In the genomic region with DNA sequence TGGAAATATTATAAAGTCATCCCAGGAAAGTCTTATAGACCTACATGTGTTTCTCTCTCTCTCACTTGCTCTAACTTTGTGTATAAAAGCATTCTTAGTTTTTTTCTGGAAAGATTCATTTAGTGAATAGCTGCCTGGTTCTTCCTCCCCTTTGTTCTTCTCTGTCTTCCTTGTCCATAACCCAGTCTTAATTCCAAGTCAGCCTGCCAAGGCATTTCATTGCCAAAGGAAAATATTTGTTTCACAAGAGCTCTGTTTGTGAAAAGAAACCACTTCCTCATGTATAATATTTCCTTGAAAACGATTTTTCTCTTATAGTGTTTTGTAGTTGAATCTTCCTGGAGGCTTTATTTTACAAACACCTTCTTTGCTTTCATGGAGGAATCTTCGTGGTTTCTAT, we compare ENCODE assay signal across 11 cellular contexts.
DNase-seq lines count a peak whose midpoint lies in the region; ATAC-seq and TF ChIP-seq lines count a peak whose summit lies in the region.
"Had no signal": no experiment of that assay in that cellular context is flagged by ENCODE, and none has a peak within 500 bp of the region (broad histone marks: within the 10 kb centered on the region; RNA-seq: fewer than 3 reads in every experiment).

No MANE protein-coding gene starts in this region.

- no CpG with 5 or more reads among the region's 2 CpGs for WGBS in neuronal stem cell (ENCODE audit: extremely low coverage in 2 of 2, insufficient read length in 2 of 2, insufficient replicate concordance in 1 of 2), 2 donors

- H3K79me1 ChIP-seq in neuronal stem cell (ENCODE audit: low read depth, low read length): no peaks in the 10 kb centered on the region

- H4K91ac ChIP-seq in neuronal stem cell (ENCODE audit: low read depth, low read length, poor library complexity): no peak overlapping the region

- intact Hi-C loops in Calu3 (cut with micrococcal nuclease; ENCODE audit: unreplicated experiment): no loop called here
- intact Hi-C loops in activated CD8-positive, alpha-beta T cell treated with anti-CD3 and anti-CD28 coated beads for 36 hours (cut with micrococcal nuclease): no loop called here

- no peak for TF ChIP-seq CTCF in Calu3 (IDR thresholded peaks at IDR 0.05; ENCODE audit: unreplicated experiment)
- TF ChIP-seq CTCF in activated CD8-positive, alpha-beta T cell treated with anti-CD3 and anti-CD28 coated beads for 36 hours (IDR thresholded peaks at IDR 0.05): no peak

- peaks cover 3 to 10% of the 10 kb centered on the region in 2 donors for H3K4me1 ChIP-seq in neuronal stem cell (ENCODE audit: control insufficient read depth in 2 of 2, insufficient read depth in 1 of 2, low read depth in 1 of 2, low read length in 2 of 2)

- H3K27me3 Mint-ChIP-seq in Calu3 (ENCODE audit: unreplicated experiment): no peaks in the 10 kb centered on the region
- no peaks in the 10 kb centered on the region for H3K27me3 Mint-ChIP-seq in activated CD8-positive, alpha-beta T cell treated with anti-CD3 and anti-CD28 coated beads for 36 hours
- H3K27me3 Mint-ChIP-seq: central memory CD8-positive, alpha-beta T cell had no signal

- H3K27ac ChIP-seq in neuronal stem cell (replicated peaks; ENCODE audit: low read length): no peak overlapping the region

- no peak overlapping the region for H2BK120ac ChIP-seq in neuronal stem cell (ENCODE audit: low read depth, low read length)

- H3K4ac ChIP-seq in neuronal stem cell (ENCODE audit: low read length): no peak overlapping the region

- H3K4me2 ChIP-seq in neuronal stem cell (ENCODE audit: insufficient read depth, low read length, poor library complexity, severe bottlenecking): no peak overlapping the region

- no peaks in the 10 kb centered on the region for H3K9me3 ChIP-seq in neuronal stem cell (replicated peaks in 1 of 2; ENCODE audit: control insufficient read depth in 2 of 2, insufficient read depth in 1 of 2, low read depth in 1 of 2, low read length in 2 of 2)

- H3K18ac ChIP-seq in neuronal stem cell (ENCODE audit: low read length): no peak overlapping the region

- DNase-seq in Calu3: peak; percentile 9
- peak; percentile 70 for DNase-seq in NOMO-1 treated with DMSO at 0.1 percent for 48 hours (lab: John Stamatoyannopoulos, UW; ENCODE audit: unreplicated experiment)
- DNase-seq in epidermal melanocyte (ENCODE audit: insufficient read length, low spot score): peak; percentile 43
- DNase-seq in neuronal stem cell (ENCODE audit: low spot score): no peak
- no peak for DNase-seq in activated T-cell treated with anti-CD3 and anti-CD28 coated beads for 4 hours
- DNase-seq in activated CD8-positive, alpha-beta T cell treated with anti-CD3 and anti-CD28 coated beads for 36 hours: no peak
- DNase-seq in iPS-NIHi11 (ENCODE audit: low spot score): no peak
- DNase-seq: NCI-H1105 treated with DMSO at 0.1 percent for 48 hours; stimulated activated CD4-positive, alpha-beta T cell treated with anti-CD3 and anti-CD28 coated beads, Interleukin-12 subunit alpha, Interleukin-12 subunit beta, amount 100 ng/mL, for 4 hours had no signal

- H3K27me3 ChIP-seq in neuronal stem cell (ENCODE audit: control insufficient read depth in 3 of 3, insufficient read depth in 3 of 3, low read depth in 1 of 3, low read length in 3 of 3): no peaks in the 10 kb centered on the region

- CTCF ChIA-PET in Calu3 (lab: Charles Lee): no interaction called here
- CTCF ChIA-PET in activated CD8-positive, alpha-beta T cell treated with anti-CD3 and anti-CD28 coated beads for 36 hours (lab: Charles Lee): no interaction called here

- H3K14ac ChIP-seq in neuronal stem cell (ENCODE audit: low read length): no peak overlapping the region

- H3K36me3 ChIP-seq in neuronal stem cell (replicated peaks in 1 of 2; ENCODE audit: control insufficient read depth in 2 of 2, insufficient read depth in 2 of 2, low read length in 2 of 2): no peaks in the 10 kb centered on the region

- H3K4me1 Mint-ChIP-seq in Calu3 (ENCODE audit: low read depth, unreplicated experiment): peaks cover 27% of the 10 kb centered on the region
- no peaks in the 10 kb centered on the region for H3K4me1 Mint-ChIP-seq in activated CD8-positive, alpha-beta T cell treated with anti-CD3 and anti-CD28 coated beads for 36 hours (ENCODE audit: low read depth)
- H3K4me1 Mint-ChIP-seq: central memory CD8-positive, alpha-beta T cell had no signal

- no peak overlapping the region for H3K9ac ChIP-seq in neuronal stem cell (ENCODE audit: low read depth, low read length, poor library complexity)

- no peak overlapping the region for H2BK12ac ChIP-seq in neuronal stem cell (ENCODE audit: low read length)

- POLR2A ChIA-PET in activated CD8-positive, alpha-beta T cell treated with anti-CD3 and anti-CD28 coated beads for 36 hours (lab: Charles Lee): no interaction called here

- H3K9me3 Mint-ChIP-seq in Calu3 (ENCODE audit: low read depth, unreplicated experiment): no peaks in the 10 kb centered on the region
- H3K9me3 Mint-ChIP-seq in activated CD8-positive, alpha-beta T cell treated with anti-CD3 and anti-CD28 coated beads for 36 hours: no peaks in the 10 kb centered on the region

- no peak overlapping the region for H3K4me3 ChIP-seq in neuronal stem cell (ENCODE audit: low read length in 2 of 2)

- H3K23ac ChIP-seq in neuronal stem cell (ENCODE audit: low read depth, low read length, poor library complexity): no peak overlapping the region

- peak overlapping the region; percentile 78 for H2AFZ ChIP-seq in neuronal stem cell (ENCODE audit: low read length)

- peak overlapping the region; percentile 40 for H3K27ac Mint-ChIP-seq in Calu3 (ENCODE audit: unreplicated experiment)
- no peak overlapping the region for H3K27ac Mint-ChIP-seq in activated CD8-positive, alpha-beta T cell treated with anti-CD3 and anti-CD28 coated beads for 36 hours

- no peak overlapping the region for H2AK5ac ChIP-seq in neuronal stem cell (ENCODE audit: low read depth, low read length)

- ATAC-seq in GM18517 (IDR thresholded peaks at IDR 0.05; ENCODE audit: unreplicated experiment): no peak
- no peak for ATAC-seq in activated CD8-positive, alpha-beta T cell treated with anti-CD3 and anti-CD28 coated beads for 36 hours

- no peaks in the 10 kb centered on the region for H3K36me3 Mint-ChIP-seq in Calu3 (ENCODE audit: insufficient read depth, unreplicated experiment)
- H3K36me3 Mint-ChIP-seq in activated CD8-positive, alpha-beta T cell treated with anti-CD3 and anti-CD28 coated beads for 36 hours (ENCODE audit: low read depth): no peaks in the 10 kb centered on the region

- H4K8ac ChIP-seq in neuronal stem cell (ENCODE audit: low read depth, low read length): no peak overlapping the region

- H2BK15ac ChIP-seq in neuronal stem cell (ENCODE audit: low read length): no peak overlapping the region

- no peak overlapping the region for H2BK5ac ChIP-seq in neuronal stem cell (ENCODE audit: low read length)

- no TSS peak for BruUV-seq in Calu3 (replicated peaks; lab: Mats Ljungman, UMichigan)

- H3K4me3 Mint-ChIP-seq in Calu3 (ENCODE audit: low read depth, unreplicated experiment): no peak overlapping the region
- no peak overlapping the region for H3K4me3 Mint-ChIP-seq in activated CD8-positive, alpha-beta T cell treated with anti-CD3 and anti-CD28 coated beads for 36 hours
- H3K4me3 Mint-ChIP-seq: central memory CD8-positive, alpha-beta T cell had no signal

Comparison
In these comparisons a context has a peak if more than half of its experiments do, and no peak if none do; other contexts are left out.
1. DNase-seq: peak in Calu3 (single experiment), NOMO-1 treated with DMSO at 0.1 percent for 48 hours (single experiment) and epidermal melanocyte (single experiment); none in neuronal stem cell (single experiment), activated T-cell treated with anti-CD3 and anti-CD28 coated beads for 4 hours (single experiment), activated CD8-positive, alpha-beta T cell treated with anti-CD3 and anti-CD28 coated beads for 36 hours (single experiment) and iPS-NIHi11 (single experiment).